In the genomic region with DNA sequence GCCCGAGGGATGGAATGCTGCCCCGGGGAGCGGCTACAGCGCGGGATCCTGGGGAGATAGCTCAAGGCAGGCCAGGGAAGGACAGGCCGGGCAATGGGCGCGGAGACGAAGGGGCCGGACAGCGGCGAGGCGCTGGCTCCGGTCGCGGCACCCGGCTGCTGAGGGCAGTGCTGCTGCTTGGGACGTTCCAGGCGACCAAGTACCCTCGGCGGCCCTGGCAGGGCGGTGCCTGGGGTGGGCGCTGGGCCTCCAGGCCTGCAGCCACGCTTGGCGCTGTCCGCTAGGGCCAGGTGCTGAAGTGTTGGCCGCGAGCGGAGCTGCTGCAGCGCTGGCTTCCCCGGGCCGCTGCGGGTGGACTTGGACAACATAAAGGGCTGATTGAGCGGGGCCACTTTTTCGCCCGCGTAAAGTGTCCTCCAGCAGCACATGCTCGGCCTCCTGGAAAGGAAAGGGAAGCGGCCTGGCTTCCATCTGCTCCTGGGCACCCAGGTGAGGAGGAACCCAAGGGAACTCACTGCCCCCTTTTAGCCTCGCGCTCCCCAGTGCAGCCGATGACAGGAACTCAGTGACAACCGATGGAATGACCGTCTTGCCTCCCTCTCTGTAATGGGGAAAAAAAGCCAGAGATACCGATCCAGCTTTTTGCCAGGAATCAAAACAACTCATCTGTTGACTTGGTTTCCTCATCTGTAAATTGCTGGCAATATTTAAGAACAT, we compare ENCODE assay signal across 1 cellular context.
TF ChIP-seq lines count a peak whose summit lies in the region.

No MANE protein-coding gene starts in this region.

TF ChIP-seq in IMR-90, 13 proteins besides CTCF, POLR2A, EP300 and RAD21 (continued from another document):
- no peak for TF ChIP-seq FOS (IDR thresholded peaks at IDR 0.05; ENCODE audit: low read depth, low read length)
- TF ChIP-seq MAZ (IDR thresholded peaks at IDR 0.05; ENCODE audit: borderline replicate concordance, low read depth, low read length): peak; percentile 18; the same call in 1 of the 2 replicates
